Comparison of ENCODE assay signal across 8 cellular contexts in the genomic region with DNA sequence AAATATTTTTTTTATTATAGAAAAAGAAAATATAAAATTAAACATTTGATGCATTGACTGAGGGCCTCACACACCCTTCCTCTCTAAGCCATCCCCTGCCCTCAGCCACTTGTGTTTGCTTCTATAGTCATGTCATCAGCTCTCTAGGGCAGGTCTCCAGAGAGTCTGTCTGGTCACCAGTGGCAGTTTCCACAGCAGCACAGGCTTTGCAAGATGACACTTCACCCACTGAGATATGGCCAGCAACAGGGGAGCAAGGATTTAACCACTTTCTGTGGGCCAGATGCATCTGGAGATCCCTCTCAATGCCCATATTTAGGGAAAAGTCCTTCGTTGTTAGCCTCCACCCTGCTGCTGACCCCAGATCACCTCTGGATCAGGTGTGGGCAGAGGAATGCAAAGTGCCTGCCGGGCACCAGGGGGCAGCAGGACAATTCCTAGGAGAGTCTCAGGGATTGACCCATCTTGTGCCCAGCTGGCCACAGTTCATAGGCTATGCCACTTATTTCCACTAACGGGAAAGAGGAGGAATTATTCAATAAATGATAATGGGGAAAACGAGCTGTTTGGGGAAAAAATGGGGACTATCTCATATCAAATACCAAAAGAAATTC. TPM values are rescaled to one million over a fixed set of nuclear protein-coding genes. Genes with fewer than 3 reads are reported as not detected.
DNase-seq lines count a peak whose midpoint lies in the region; ATAC-seq and TF ChIP-seq lines count a peak whose summit lies in the region.

No MANE protein-coding gene starts in this region.

- DNase-seq in GM03348 (ENCODE audit: low spot score) = peak; percentile 60
- DNase-seq in SK-N-DZ (ENCODE audit: low spot score) = peak; percentile 26
- peak; percentile 91 for DNase-seq in endodermal cell
- DNase-seq in NCI-H2029 treated with DMSO at 0.1 percent for 48 hours (lab: John Stamatoyannopoulos, UW) = no peak
- no peak for DNase-seq in ovary

- no peak for ATAC-seq in GM18520 (IDR thresholded peaks at IDR 0.05; ENCODE audit: unreplicated experiment)

- H3K27me3 ChIP-seq in endodermal cell (ENCODE audit: control insufficient read depth, insufficient read depth, low read length, poor library complexity, severe bottlenecking) (no peaks in the 10 kb centered on the region), parathyroid adenoma (ENCODE audit: control insufficient read depth, insufficient read depth, low read length) (no peaks in the 10 kb centered on the region), ovary (no peaks in the 10 kb centered on the region)

- no peak overlapping the region for H3K4me2 ChIP-seq in parathyroid adenoma (ENCODE audit: low read length)

- no peak overlapping the region for H3K9ac ChIP-seq in endodermal cell (ENCODE audit: extremely low read depth, low read length, poor library complexity, severe bottlenecking)
- H3K9ac ChIP-seq in parathyroid adenoma = no peak overlapping the region

- H2AFZ ChIP-seq in parathyroid adenoma = no peak overlapping the region

- H3K4me1 Mint-ChIP-seq in endodermal cell = peaks cover 21% of the 10 kb centered on the region

- TF ChIP-seq EP300 in ovary (IDR thresholded peaks at IDR 0.05) = no peak

- H3K27ac Mint-ChIP-seq in endodermal cell = no peak overlapping the region

- peaks cover 6% of the 10 kb centered on the region for H3K79me2 ChIP-seq in parathyroid adenoma

- peaks cover 62% of the 10 kb centered on the region for H3K36me3 Mint-ChIP-seq in endodermal cell (ENCODE audit: low read depth)

- WGBS in endodermal cell (ENCODE audit: insufficient coverage in 1 of 2, insufficient read length in 1 of 2), 2 experiments = 29 to 41% methylated on average over 2 of the region's 4 CpGs
- WGBS in ovary, 3 donors = 47 to 53% (median 50%) methylated on average over 4 of the region's 4 CpGs

- H3K4me3 ChIP-seq in endodermal cell (ENCODE audit: low read length) (no peak overlapping the region), parathyroid adenoma (ENCODE audit: low read depth, low read length) (no peak overlapping the region), ovary (no peak overlapping the region)

- H3K9me3 ChIP-seq in endodermal cell (ENCODE audit: control insufficient read depth, low read length) = no peaks in the 10 kb centered on the region
- H3K9me3 ChIP-seq in parathyroid adenoma (ENCODE audit: control insufficient read depth, low read length) = no peaks in the 10 kb centered on the region
- H3K9me3 ChIP-seq in ovary = no peaks in the 10 kb centered on the region

- H3K4me1 ChIP-seq in endodermal cell (ENCODE audit: control insufficient read depth, insufficient read depth, low read length) = peaks cover 5% of the 10 kb centered on the region
- H3K4me1 ChIP-seq in parathyroid adenoma = no peaks in the 10 kb centered on the region
- H3K4me1 ChIP-seq in ovary (ENCODE audit: insufficient read depth) = no peaks in the 10 kb centered on the region

- no peak overlapping the region for H3K4me3 Mint-ChIP-seq in endodermal cell

- H3K9me3 Mint-ChIP-seq in endodermal cell = no peaks in the 10 kb centered on the region

- no peaks in the 10 kb centered on the region for H3K27me3 Mint-ChIP-seq in endodermal cell (ENCODE audit: insufficient read depth)

- intact Hi-C loops in ovary (cut with DNase I) = no loop called here

- peaks cover 9% of the 10 kb centered on the region for H3K36me3 ChIP-seq in endodermal cell (ENCODE audit: control insufficient read depth, insufficient read depth, low read length)
- H3K36me3 ChIP-seq in parathyroid adenoma (ENCODE audit: control insufficient read depth, insufficient read depth, low read length) = no peaks in the 10 kb centered on the region
- H3K36me3 ChIP-seq in ovary = no peaks in the 10 kb centered on the region

- TF ChIP-seq CTCF in 22Rv1 (IDR thresholded peaks at IDR 0.05) = peak; percentile 86
- TF ChIP-seq CTCF in endodermal cell (conservative IDR thresholded peaks at IDR 0.05) = peak; percentile 86
- peak; percentile 66 for TF ChIP-seq CTCF in parathyroid adenoma (IDR thresholded peaks at IDR 0.05)
- peak in 1 of 3 donors; percentile 17 for TF ChIP-seq CTCF in ovary (IDR thresholded peaks at IDR 0.05)

- TF ChIP-seq POLR2A in ovary (IDR thresholded peaks at IDR 0.05) = no peak

- H3K27ac ChIP-seq in 22Rv1 = no peak overlapping the region
- no peak overlapping the region for H3K27ac ChIP-seq in endodermal cell (ENCODE audit: low read depth, low read length)
- H3K27ac ChIP-seq in parathyroid adenoma = no peak overlapping the region
- H3K27ac ChIP-seq in ovary = no peak overlapping the region

RNA-seq across cellular contexts. Expression of gene ABCC4, which starts 4.8 kb away (rescaled TPM):
- polyA plus RNA-seq in SK-N-DZ (2014; cell fraction: cytosol; rRNA removed) = 18.1 and 18.7 TPM in 2 replicates
- 9.0 and 9.7 TPM in 2 replicates for polyA plus RNA-seq in SK-N-DZ (2014; cell fraction: nucleus; rRNA removed)
- total RNA-seq in endodermal cell = 100 to 1,000 TPM; 119 to 144 TPM
- 12.1 TPM for polyA plus RNA-seq in endodermal cell (2013, experiment 1 of 2)
- 14.2 TPM for polyA plus RNA-seq in endodermal cell (2013, experiment 2 of 2)
- total RNA-seq in ovary = 10 to 100 TPM in 5 of 7 donors, 1 to 10 TPM in 2; 7.3 to 28.5 (median 12.9) TPM
- 10 to 100 TPM in 1 of 2 donors, 1 to 10 TPM in 1; 6.1 to 10.6 TPM for polyA plus RNA-seq in ovary

Comparison
In these comparisons a context has a peak if more than half of its experiments do, and no peak if none do; other contexts are left out.
1. DNase-seq: peak in GM03348 (single experiment), SK-N-DZ (single experiment) and endodermal cell (single experiment); none in NCI-H2029 treated with DMSO at 0.1 percent for 48 hours (single experiment) and ovary (0 of 5).
2. RNA of gene ABCC4, which starts 4.8 kb away (total RNA-seq): 119 to 144 TPM in endodermal cell; 7.3 to 28.5 TPM in ovary; every median in the first group is over 4 times any median in the second.